8 cellular contexts compared by ENCODE assay signal in genomic region chr1:229694053-229694693, GRCh38.
DNase-seq lines count a peak whose midpoint lies in the region; ATAC-seq and TF ChIP-seq lines count a peak whose summit lies in the region.

No MANE protein-coding gene starts in this region.

- H3K4me1 ChIP-seq in OCI-LY1 (ENCODE audit: insufficient read depth, low read length, severe bottlenecking) (peaks cover 49% of the 10 kb centered on the region), heart left ventricle (peaks cover 0 to 26% (median 20%) of the 10 kb centered on the region in 12 donors), skeletal muscle tissue (ENCODE audit: control insufficient read depth in 3 of 3, insufficient read depth in 3 of 3, low read length in 3 of 3) (peaks cover 21 to 25% (median 23%) of the 10 kb centered on the region in 3 donors)

- H3K9ac ChIP-seq in OCI-LY1 (ENCODE audit: low read length) (peak overlapping the region; percentile 19; the same call in 1 of the 2 replicates), skeletal muscle tissue (ENCODE audit: low read depth in 1 of 3, low read length in 3 of 3) (peak overlapping the region in 2 of 3 donors; percentile 23 to 64)

- peak overlapping the region; percentile 60 for H3K27ac ChIP-seq in OCI-LY1 (ENCODE audit: low read depth, low read length, poor library complexity, severe bottlenecking)
- peak overlapping the region in 9 of 12 donors; percentile 14 to 65 (median 49) for H3K27ac ChIP-seq in heart left ventricle
- H3K27ac ChIP-seq in skeletal muscle tissue (ENCODE audit: low read depth, low read length): peak overlapping the region; percentile 69

- TF ChIP-seq CTCF in HFF-Myc (IDR thresholded peaks at IDR 0.05; ENCODE audit: low read depth, low read length, missing control alignments): no peak
- TF ChIP-seq CTCF in OCI-LY1 (IDR thresholded peaks at IDR 0.05; ENCODE audit: low read length): no peak
- no peak for TF ChIP-seq CTCF in heart left ventricle (IDR thresholded peaks at IDR 0.05)

- 26 to 41% (median 32%) methylated on average over 8 to 11 of the region's 11 CpGs for WGBS in heart left ventricle, 4 donors

- peak; percentile 74 to 95 (median 88) for ATAC-seq in heart left ventricle
- ATAC-seq in GM18867 (IDR thresholded peaks at IDR 0.05; ENCODE audit: unreplicated experiment): no peak
- no peak for ATAC-seq in GM21526 (IDR thresholded peaks at IDR 0.05; ENCODE audit: low FRiP score, unreplicated experiment)
- ATAC-seq in HG03521 (IDR thresholded peaks at IDR 0.05; ENCODE audit: unreplicated experiment): no peak

- no peaks in the 10 kb centered on the region for H4K20me1 ChIP-seq in OCI-LY1 (ENCODE audit: insufficient read depth, low read length)

- no peaks in the 10 kb centered on the region for H3K79me2 ChIP-seq in OCI-LY1 (ENCODE audit: insufficient read depth, low read length)

- intact Hi-C loops in heart left ventricle (cut with DNase I): no loop called here

- H3K9me3 ChIP-seq in OCI-LY1 (ENCODE audit: low read length) (no peaks in the 10 kb centered on the region), heart left ventricle (no peaks in the 10 kb centered on the region), skeletal muscle tissue (ENCODE audit: control insufficient read depth in 3 of 3, low read length in 3 of 3) (no peaks in the 10 kb centered on the region)

- H3K4me3 ChIP-seq in HFF-Myc (replicated peaks; ENCODE audit: low read depth, low read length): no peak overlapping the region
- no peak overlapping the region for H3K4me3 ChIP-seq in OCI-LY1 (ENCODE audit: low read depth, low read length, poor library complexity, severe bottlenecking)
- no peak overlapping the region for H3K4me3 ChIP-seq in heart left ventricle
- H3K4me3 ChIP-seq in skeletal muscle tissue (ENCODE audit: low read length in 3 of 3): peak overlapping the region in 2 of 3 donors; percentile 20 to 49

- peak overlapping the region; percentile 35; the same call in 1 of the 2 replicates for H3K4me2 ChIP-seq in OCI-LY1 (ENCODE audit: low read length)

- no peaks in the 10 kb centered on the region for H3F3A ChIP-seq in OCI-LY1 (ENCODE audit: insufficient read depth, low read length)

- H3K27me3 ChIP-seq in OCI-LY1 (ENCODE audit: insufficient read depth, low read length) (no peaks in the 10 kb centered on the region), heart left ventricle (no peaks in the 10 kb centered on the region), skeletal muscle tissue (ENCODE audit: control insufficient read depth in 3 of 3, insufficient read depth in 3 of 3, low read length in 3 of 3) (no peaks in the 10 kb centered on the region)

- no peak overlapping the region for H2AFZ ChIP-seq in OCI-LY1 (ENCODE audit: low read length)

- DNase-seq in HFF-Myc (ENCODE audit: extremely low read depth, low read depth): peak; percentile 81
- DNase-seq in heart left ventricle: peak; percentile 76 to 92 (median 85)
- DNase-seq in HuH-7.5 (ENCODE audit: low spot score): no peak

- H3K36me3 ChIP-seq in OCI-LY1 (ENCODE audit: insufficient read depth, low read length): no peaks in the 10 kb centered on the region
- no peaks in the 10 kb centered on the region for H3K36me3 ChIP-seq in heart left ventricle
- no peaks in the 10 kb centered on the region for H3K36me3 ChIP-seq in skeletal muscle tissue (ENCODE audit: control insufficient read depth in 3 of 3, insufficient read depth in 3 of 3, low read length in 3 of 3)

- no peak for TF ChIP-seq POLR2A in heart left ventricle (IDR thresholded peaks at IDR 0.05)

- H3K9me2 ChIP-seq in OCI-LY1 (ENCODE audit: low read depth, low read length): no peaks in the 10 kb centered on the region

Comparison
In these comparisons a context has a peak if more than half of its experiments do, and no peak if none do; other contexts are left out.
1. H3K4me3 ChIP-seq: peak in skeletal muscle tissue (2 of 3); none in HFF-Myc (single experiment), OCI-LY1 (single experiment) and heart left ventricle (0 of 12).
2. ATAC-seq: peak in heart left ventricle (4 of 4); none in GM18867 (single experiment), GM21526 (single experiment) and HG03521 (single experiment).
3. Peak in every context shown above with its lines, with median percentiles within 50 percentile points of each other: H3K27ac ChIP-seq.